Comparison of ENCODE assay signal across 1 cellular context in the genomic region with DNA sequence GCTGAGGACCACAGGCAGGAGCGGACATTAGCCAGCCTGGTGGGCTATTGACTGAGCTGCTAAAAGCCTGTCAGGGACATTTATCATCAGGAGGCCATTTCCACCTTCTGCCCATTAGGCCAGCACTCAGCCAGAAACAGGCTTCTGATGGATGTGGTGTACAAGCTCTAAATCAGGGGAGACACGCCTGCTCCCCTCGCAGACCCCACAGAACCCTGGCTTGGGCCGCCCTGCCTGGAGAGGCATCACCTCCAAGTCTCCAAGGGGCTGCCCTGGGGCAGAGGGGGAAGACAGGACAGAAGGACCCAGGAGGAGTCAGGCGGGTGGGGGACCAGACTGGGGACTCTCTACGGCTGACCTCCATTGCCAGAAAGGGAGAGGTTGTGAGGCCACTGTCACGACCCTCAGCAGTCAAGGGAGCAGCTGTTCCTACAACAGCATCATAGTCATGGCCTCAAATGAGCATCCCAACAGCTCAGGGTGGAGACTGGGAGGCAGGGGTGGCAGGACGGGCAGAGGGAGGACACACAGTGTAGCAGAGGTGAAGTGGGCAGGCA.
TF ChIP-seq lines count a peak whose summit lies in the region.

No MANE protein-coding gene starts in this region.

TF ChIP-seq in WTC11, 78 proteins besides CTCF, POLR2A, EP300 and RAD21:
- no peak for TF ChIP-seq TCF7 (CRISPR knock-in tag; IDR thresholded peaks at IDR 0.05; ENCODE audit: low read depth)
- TF ChIP-seq, protein P1, sequence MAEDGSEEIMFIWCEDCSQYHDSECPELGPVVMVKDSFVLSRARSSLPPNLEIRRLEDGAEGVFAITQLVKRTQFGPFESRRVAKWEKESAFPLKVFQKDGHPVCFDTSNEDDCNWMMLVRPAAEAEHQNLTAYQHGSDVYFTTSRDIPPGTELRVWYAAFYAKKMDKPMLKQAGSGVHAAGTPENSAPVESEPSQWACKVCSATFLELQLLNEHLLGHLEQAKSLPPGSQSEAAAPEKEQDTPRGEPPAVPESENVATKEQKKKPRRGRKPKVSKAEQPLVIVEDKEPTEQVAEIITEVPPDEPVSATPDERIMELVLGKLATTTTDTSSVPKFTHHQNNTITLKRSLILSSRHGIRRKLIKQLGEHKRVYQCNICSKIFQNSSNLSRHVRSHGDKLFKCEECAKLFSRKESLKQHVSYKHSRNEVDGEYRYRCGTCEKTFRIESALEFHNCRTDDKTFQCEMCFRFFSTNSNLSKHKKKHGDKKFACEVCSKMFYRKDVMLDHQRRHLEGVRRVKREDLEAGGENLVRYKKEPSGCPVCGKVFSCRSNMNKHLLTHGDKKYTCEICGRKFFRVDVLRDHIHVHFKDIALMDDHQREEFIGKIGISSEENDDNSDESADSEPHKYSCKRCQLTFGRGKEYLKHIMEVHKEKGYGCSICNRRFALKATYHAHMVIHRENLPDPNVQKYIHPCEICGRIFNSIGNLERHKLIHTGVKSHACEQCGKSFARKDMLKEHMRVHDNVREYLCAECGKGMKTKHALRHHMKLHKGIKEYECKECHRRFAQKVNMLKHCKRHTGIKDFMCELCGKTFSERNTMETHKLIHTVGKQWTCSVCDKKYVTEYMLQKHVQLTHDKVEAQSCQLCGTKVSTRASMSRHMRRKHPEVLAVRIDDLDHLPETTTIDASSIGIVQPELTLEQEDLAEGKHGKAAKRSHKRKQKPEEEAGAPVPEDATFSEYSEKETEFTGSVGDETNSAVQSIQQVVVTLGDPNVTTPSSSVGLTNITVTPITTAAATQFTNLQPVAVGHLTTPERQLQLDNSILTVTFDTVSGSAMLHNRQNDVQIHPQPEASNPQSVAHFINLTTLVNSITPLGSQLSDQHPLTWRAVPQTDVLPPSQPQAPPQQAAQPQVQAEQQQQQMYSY (CRISPR knock-in tag; IDR thresholded peaks at IDR 0.05), result no peak
- TF ChIP-seq, protein P2, sequence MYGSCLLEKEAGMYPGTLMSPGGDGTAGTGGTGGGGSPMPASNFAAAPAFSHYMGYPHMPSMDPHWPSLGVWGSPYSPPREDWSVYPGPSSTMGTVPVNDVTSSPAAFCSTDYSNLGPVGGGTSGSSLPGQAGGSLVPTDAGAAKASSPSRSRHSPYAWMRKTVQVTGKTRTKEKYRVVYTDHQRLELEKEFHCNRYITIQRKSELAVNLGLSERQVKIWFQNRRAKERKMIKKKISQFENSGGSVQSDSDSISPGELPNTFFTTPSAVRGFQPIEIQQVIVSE (CRISPR knock-in tag; IDR thresholded peaks at IDR 0.05; ENCODE audit: borderline replicate concordance), result no peak
- TF ChIP-seq MYBL2 (CRISPR knock-in tag; IDR thresholded peaks at IDR 0.05), result no peak
- TF ChIP-seq, protein P3, sequence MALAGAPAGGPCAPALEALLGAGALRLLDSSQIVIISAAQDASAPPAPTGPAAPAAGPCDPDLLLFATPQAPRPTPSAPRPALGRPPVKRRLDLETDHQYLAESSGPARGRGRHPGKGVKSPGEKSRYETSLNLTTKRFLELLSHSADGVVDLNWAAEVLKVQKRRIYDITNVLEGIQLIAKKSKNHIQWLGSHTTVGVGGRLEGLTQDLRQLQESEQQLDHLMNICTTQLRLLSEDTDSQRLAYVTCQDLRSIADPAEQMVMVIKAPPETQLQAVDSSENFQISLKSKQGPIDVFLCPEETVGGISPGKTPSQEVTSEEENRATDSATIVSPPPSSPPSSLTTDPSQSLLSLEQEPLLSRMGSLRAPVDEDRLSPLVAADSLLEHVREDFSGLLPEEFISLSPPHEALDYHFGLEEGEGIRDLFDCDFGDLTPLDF (CRISPR knock-in tag; IDR thresholded peaks at IDR 0.05), result no peak
- TF ChIP-seq HMGA2 (CRISPR knock-in tag; IDR thresholded peaks at IDR 0.05), result no peak
- TF ChIP-seq, protein P4, sequence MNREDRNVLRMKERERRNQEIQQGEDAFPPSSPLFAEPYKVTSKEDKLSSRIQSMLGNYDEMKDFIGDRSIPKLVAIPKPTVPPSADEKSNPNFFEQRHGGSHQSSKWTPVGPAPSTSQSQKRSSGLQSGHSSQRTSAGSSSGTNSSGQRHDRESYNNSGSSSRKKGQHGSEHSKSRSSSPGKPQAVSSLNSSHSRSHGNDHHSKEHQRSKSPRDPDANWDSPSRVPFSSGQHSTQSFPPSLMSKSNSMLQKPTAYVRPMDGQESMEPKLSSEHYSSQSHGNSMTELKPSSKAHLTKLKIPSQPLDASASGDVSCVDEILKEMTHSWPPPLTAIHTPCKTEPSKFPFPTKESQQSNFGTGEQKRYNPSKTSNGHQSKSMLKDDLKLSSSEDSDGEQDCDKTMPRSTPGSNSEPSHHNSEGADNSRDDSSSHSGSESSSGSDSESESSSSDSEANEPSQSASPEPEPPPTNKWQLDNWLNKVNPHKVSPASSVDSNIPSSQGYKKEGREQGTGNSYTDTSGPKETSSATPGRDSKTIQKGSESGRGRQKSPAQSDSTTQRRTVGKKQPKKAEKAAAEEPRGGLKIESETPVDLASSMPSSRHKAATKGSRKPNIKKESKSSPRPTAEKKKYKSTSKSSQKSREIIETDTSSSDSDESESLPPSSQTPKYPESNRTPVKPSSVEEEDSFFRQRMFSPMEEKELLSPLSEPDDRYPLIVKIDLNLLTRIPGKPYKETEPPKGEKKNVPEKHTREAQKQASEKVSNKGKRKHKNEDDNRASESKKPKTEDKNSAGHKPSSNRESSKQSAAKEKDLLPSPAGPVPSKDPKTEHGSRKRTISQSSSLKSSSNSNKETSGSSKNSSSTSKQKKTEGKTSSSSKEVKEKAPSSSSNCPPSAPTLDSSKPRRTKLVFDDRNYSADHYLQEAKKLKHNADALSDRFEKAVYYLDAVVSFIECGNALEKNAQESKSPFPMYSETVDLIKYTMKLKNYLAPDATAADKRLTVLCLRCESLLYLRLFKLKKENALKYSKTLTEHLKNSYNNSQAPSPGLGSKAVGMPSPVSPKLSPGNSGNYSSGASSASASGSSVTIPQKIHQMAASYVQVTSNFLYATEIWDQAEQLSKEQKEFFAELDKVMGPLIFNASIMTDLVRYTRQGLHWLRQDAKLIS (CRISPR knock-in tag; IDR thresholded peaks at IDR 0.05; ENCODE audit: borderline replicate concordance), result no peak
- no peak for TF ChIP-seq NFYB (CRISPR knock-in tag; conservative IDR thresholded peaks at IDR 0.05; ENCODE audit: low read depth)
- TF ChIP-seq SMAD4 (CRISPR knock-in tag; IDR thresholded peaks at IDR 0.05), result no peak
- no peak for TF ChIP-seq ZNF671 (CRISPR knock-in tag; IDR thresholded peaks at IDR 0.05)
- no peak for TF ChIP-seq CREM (CRISPR knock-in tag; IDR thresholded peaks at IDR 0.05)
- TF ChIP-seq PRRX2 (CRISPR knock-in tag; IDR thresholded peaks at IDR 0.05), result no peak
- TF ChIP-seq, protein P5, sequence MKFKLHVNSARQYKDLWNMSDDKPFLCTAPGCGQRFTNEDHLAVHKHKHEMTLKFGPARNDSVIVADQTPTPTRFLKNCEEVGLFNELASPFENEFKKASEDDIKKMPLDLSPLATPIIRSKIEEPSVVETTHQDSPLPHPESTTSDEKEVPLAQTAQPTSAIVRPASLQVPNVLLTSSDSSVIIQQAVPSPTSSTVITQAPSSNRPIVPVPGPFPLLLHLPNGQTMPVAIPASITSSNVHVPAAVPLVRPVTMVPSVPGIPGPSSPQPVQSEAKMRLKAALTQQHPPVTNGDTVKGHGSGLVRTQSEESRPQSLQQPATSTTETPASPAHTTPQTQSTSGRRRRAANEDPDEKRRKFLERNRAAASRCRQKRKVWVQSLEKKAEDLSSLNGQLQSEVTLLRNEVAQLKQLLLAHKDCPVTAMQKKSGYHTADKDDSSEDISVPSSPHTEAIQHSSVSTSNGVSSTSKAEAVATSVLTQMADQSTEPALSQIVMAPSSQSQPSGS (CRISPR knock-in tag; IDR thresholded peaks at IDR 0.05; ENCODE audit: borderline replicate concordance, low read depth), result no peak
- TF ChIP-seq, protein P6, sequence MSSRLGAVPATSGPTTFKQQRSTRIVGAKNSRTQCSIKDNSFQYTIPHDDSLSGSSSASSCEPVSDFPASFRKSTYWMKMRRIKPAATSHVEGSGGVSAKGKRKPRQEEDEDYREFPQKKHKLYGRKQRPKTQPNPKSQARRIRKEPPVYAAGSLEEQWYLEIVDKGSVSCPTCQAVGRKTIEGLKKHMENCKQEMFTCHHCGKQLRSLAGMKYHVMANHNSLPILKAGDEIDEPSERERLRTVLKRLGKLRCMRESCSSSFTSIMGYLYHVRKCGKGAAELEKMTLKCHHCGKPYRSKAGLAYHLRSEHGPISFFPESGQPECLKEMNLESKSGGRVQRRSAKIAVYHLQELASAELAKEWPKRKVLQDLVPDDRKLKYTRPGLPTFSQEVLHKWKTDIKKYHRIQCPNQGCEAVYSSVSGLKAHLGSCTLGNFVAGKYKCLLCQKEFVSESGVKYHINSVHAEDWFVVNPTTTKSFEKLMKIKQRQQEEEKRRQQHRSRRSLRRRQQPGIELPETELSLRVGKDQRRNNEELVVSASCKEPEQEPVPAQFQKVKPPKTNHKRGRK (CRISPR knock-in tag; IDR thresholded peaks at IDR 0.05; ENCODE audit: borderline replicate concordance), result no peak
- TF ChIP-seq, protein P7, sequence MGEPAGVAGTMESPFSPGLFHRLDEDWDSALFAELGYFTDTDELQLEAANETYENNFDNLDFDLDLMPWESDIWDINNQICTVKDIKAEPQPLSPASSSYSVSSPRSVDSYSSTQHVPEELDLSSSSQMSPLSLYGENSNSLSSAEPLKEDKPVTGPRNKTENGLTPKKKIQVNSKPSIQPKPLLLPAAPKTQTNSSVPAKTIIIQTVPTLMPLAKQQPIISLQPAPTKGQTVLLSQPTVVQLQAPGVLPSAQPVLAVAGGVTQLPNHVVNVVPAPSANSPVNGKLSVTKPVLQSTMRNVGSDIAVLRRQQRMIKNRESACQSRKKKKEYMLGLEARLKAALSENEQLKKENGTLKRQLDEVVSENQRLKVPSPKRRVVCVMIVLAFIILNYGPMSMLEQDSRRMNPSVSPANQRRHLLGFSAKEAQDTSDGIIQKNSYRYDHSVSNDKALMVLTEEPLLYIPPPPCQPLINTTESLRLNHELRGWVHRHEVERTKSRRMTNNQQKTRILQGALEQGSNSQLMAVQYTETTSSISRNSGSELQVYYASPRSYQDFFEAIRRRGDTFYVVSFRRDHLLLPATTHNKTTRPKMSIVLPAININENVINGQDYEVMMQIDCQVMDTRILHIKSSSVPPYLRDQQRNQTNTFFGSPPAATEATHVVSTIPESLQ (CRISPR knock-in tag; IDR thresholded peaks at IDR 0.05), result no peak
- TF ChIP-seq ZNF317 (CRISPR knock-in tag; IDR thresholded peaks at IDR 0.05; ENCODE audit: borderline replicate concordance, low read depth), result no peak
- TF ChIP-seq, protein P8, sequence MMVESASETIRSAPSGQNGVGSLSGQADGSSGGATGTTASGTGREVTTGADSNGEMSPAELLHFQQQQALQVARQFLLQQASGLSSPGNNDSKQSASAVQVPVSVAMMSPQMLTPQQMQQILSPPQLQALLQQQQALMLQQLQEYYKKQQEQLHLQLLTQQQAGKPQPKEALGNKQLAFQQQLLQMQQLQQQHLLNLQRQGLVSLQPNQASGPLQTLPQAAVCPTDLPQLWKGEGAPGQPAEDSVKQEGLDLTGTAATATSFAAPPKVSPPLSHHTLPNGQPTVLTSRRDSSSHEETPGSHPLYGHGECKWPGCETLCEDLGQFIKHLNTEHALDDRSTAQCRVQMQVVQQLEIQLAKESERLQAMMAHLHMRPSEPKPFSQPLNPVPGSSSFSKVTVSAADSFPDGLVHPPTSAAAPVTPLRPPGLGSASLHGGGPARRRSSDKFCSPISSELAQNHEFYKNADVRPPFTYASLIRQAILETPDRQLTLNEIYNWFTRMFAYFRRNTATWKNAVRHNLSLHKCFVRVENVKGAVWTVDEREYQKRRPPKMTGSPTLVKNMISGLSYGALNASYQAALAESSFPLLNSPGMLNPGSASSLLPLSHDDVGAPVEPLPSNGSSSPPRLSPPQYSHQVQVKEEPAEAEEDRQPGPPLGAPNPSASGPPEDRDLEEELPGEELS (CRISPR knock-in tag; IDR thresholded peaks at IDR 0.05), result no peak
- no peak for TF ChIP-seq CREB1 (CRISPR knock-in tag; IDR thresholded peaks at IDR 0.05)
- TF ChIP-seq, protein P9, sequence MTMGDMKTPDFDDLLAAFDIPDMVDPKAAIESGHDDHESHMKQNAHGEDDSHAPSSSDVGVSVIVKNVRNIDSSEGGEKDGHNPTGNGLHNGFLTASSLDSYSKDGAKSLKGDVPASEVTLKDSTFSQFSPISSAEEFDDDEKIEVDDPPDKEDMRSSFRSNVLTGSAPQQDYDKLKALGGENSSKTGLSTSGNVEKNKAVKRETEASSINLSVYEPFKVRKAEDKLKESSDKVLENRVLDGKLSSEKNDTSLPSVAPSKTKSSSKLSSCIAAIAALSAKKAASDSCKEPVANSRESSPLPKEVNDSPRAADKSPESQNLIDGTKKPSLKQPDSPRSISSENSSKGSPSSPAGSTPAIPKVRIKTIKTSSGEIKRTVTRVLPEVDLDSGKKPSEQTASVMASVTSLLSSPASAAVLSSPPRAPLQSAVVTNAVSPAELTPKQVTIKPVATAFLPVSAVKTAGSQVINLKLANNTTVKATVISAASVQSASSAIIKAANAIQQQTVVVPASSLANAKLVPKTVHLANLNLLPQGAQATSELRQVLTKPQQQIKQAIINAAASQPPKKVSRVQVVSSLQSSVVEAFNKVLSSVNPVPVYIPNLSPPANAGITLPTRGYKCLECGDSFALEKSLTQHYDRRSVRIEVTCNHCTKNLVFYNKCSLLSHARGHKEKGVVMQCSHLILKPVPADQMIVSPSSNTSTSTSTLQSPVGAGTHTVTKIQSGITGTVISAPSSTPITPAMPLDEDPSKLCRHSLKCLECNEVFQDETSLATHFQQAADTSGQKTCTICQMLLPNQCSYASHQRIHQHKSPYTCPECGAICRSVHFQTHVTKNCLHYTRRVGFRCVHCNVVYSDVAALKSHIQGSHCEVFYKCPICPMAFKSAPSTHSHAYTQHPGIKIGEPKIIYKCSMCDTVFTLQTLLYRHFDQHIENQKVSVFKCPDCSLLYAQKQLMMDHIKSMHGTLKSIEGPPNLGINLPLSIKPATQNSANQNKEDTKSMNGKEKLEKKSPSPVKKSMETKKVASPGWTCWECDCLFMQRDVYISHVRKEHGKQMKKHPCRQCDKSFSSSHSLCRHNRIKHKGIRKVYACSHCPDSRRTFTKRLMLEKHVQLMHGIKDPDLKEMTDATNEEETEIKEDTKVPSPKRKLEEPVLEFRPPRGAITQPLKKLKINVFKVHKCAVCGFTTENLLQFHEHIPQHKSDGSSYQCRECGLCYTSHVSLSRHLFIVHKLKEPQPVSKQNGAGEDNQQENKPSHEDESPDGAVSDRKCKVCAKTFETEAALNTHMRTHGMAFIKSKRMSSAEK (CRISPR knock-in tag; IDR thresholded peaks at IDR 0.05; ENCODE audit: borderline replicate concordance), result no peak
- TF ChIP-seq, protein P10, sequence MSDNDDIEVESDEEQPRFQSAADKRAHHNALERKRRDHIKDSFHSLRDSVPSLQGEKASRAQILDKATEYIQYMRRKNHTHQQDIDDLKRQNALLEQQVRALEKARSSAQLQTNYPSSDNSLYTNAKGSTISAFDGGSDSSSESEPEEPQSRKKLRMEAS (CRISPR knock-in tag; IDR thresholded peaks at IDR 0.05), result no peak
TF ChIP-seq in WTC11: peak in this region for 0.
